ENCODE assay signal across 8 cellular contexts in genomic region chr16:1929105-1929504, GRCh38. TPM values are rescaled to one million over a fixed set of nuclear protein-coding genes. Genes with fewer than 3 reads are reported as not detected.
DNase-seq lines count a peak whose midpoint lies in the region; TF ChIP-seq lines count a peak whose summit lies in the region.

No MANE protein-coding gene starts in this region.

- H3K9me3 ChIP-seq in liver (ENCODE audit: control insufficient read depth in 4 of 4, low read length in 3 of 4) (no peaks in the 10 kb centered on the region), thyroid gland (no peaks in the 10 kb centered on the region)

- no peak overlapping the region for H3K27ac ChIP-seq in ACC112 (ENCODE audit: low read depth, low read length)
- no peak overlapping the region for H3K27ac ChIP-seq in liver (ENCODE audit: low read depth in 1 of 2, low read length in 2 of 2)
- peak overlapping the region in 2 of 3 donors; percentile 57 to 76 for H3K27ac ChIP-seq in thyroid gland

- 19% methylated on average over 11 of the region's 11 CpGs for WGBS in liver
- 28 to 41% methylated on average over 7 to 9 of the region's 11 CpGs for WGBS in thyroid gland, 2 donors

- H3K4me1 Mint-ChIP-seq in brain, result peaks cover 5% of the 10 kb centered on the region

- H3K27ac Mint-ChIP-seq in brain, result peak overlapping the region in 3 of 5 experiments; percentile 5 to 90 (median 74)

- in situ Hi-C loops in KBM-7 (cut with MboI; ENCODE audit: low pct_unique_long_range_greater_than_20kb, low sequenced_read_pairs), result no loop called here

- H3K4me3 Mint-ChIP-seq in brain, result peak overlapping the region; percentile 72 to 85 (median 79)

- no peak overlapping the region for H3K9ac ChIP-seq in liver (ENCODE audit: low read depth in 1 of 2, low read length in 2 of 2)

- H3K27me3 Mint-ChIP-seq in brain, result peaks cover 14% of the 10 kb centered on the region

- TF ChIP-seq POLR2A in thyroid gland (IDR thresholded peaks at IDR 0.05), result no peak

- H3K9me3 Mint-ChIP-seq in brain, result no peaks in the 10 kb centered on the region

- peak; percentile 34 for DNase-seq in NCI-H1694 treated with DMSO at 0.1 percent for 48 hours (lab: John Stamatoyannopoulos, UW)
- DNase-seq in thyroid gland, result peak in 1 of 2 donors; percentile 44
- DNase-seq in SKM-1 treated with dmso at 0.1 percent for 144 hours (lab: John Stamatoyannopoulos, UW; ENCODE audit: unreplicated experiment), result no peak
- DNase-seq in KBM-7, result no peak

- TF ChIP-seq RAD21 in liver (IDR thresholded peaks at IDR 0.05), result no peak

- no peaks in the 10 kb centered on the region for H3K36me3 Mint-ChIP-seq in brain

- TF ChIP-seq CTCF in GM12875 (IDR thresholded peaks at IDR 0.05; ENCODE audit: borderline replicate concordance, insufficient read depth, low read depth, low read length) (no peak), brain (conservative IDR thresholded peaks at IDR 0.05) (no peak), liver (IDR thresholded peaks at IDR 0.05; ENCODE audit: low read depth, low read length, missing input control) (no peak), thyroid gland (IDR thresholded peaks at IDR 0.05) (no peak)

- no peaks in the 10 kb centered on the region for H3K79me2 ChIP-seq in ACC112 (ENCODE audit: control insufficient read depth, insufficient read depth, low read length, unreplicated experiment)

- H3K36me3 ChIP-seq in ACC112 (ENCODE audit: insufficient read depth, low read length) (no peaks in the 10 kb centered on the region), liver (ENCODE audit: control insufficient read depth in 4 of 4, insufficient read depth in 3 of 4, low read depth in 1 of 4, low read length in 3 of 4) (no peaks in the 10 kb centered on the region), thyroid gland (no peaks in the 10 kb centered on the region)

- H3K27me3 ChIP-seq in ACC112 (ENCODE audit: insufficient read depth, low read length), result no peaks in the 10 kb centered on the region
- H3K27me3 ChIP-seq in liver (ENCODE audit: control insufficient read depth in 4 of 4, insufficient read depth in 4 of 4, low read length in 3 of 4), result no peaks in the 10 kb centered on the region
- no peaks in the 10 kb centered on the region for H3K27me3 ChIP-seq in thyroid gland

- intact Hi-C loops in thyroid gland (cut with DNase I), result no loop called here

- H2AFZ ChIP-seq in ACC112 (ENCODE audit: low read length, unreplicated experiment), result peak overlapping the region; percentile 81

- peak overlapping the region; percentile 71 for H3K4me3 ChIP-seq in ACC112 (ENCODE audit: low read depth, low read length)
- H3K4me3 ChIP-seq in GM12875 (ENCODE audit: low read depth, low read length), result peak overlapping the region; percentile 42
- H3K4me3 ChIP-seq in liver (ENCODE audit: low read depth in 1 of 3, low read length in 3 of 3), result peak overlapping the region in 1 of 3 donors; percentile 78
- H3K4me3 ChIP-seq in thyroid gland (replicated peaks in 1 of 3), result peak overlapping the region in 2 of 3 donors; percentile 14 to 69

- H3K4me1 ChIP-seq in ACC112 (ENCODE audit: control insufficient read depth, insufficient read depth, low read length, unreplicated experiment) (no peaks in the 10 kb centered on the region), liver (ENCODE audit: control insufficient read depth in 4 of 4, insufficient read depth in 4 of 4, low read length in 3 of 4) (peaks cover 0 to 26% (median 13%) of the 10 kb centered on the region in 4 donors), thyroid gland (peaks cover 0 to 16% of the 10 kb centered on the region in 2 donors)

TF ChIP-seq in liver, 16 proteins besides CTCF, POLR2A, EP300 and RAD21:
- TF ChIP-seq SP1 (IDR thresholded peaks at IDR 0.05) (peak; percentile 20), RXRA (IDR thresholded peaks at IDR 0.05) (peak in 1 of 2 donors; percentile 49), JUND (IDR thresholded peaks at IDR 0.05) (no peak)

RNA-seq across cellular contexts. Expression of gene HS3ST6, which starts 10.9 kb away (rescaled TPM):
- polyA plus RNA-seq in brain (ENCODE audit: insufficient read depth, low read depth, low replicate concordance), result 1.2 TPM
- total RNA-seq in liver, result not detected
- not detected for polyA plus RNA-seq in liver
- under 1 TPM in 1 of 4 donors, not detected in 3; 0.54 TPM for total RNA-seq in thyroid gland

RNA-seq across cellular contexts. Expression of gene MSRB1, which starts 13.9 kb away (rescaled TPM):
- 24.5 TPM for polyA plus RNA-seq in brain (ENCODE audit: insufficient read depth, low read depth, low replicate concordance)
- 10 to 100 TPM; 32.2 to 43.9 TPM for total RNA-seq in liver
- polyA plus RNA-seq in liver, result 100 to 1,000 TPM; 152 to 169 TPM
- 10 to 100 TPM in 2 of 4 donors, 1 to 10 TPM in 2; 5.0 to 43.7 (median 12.4) TPM for total RNA-seq in thyroid gland

RNA-seq across cellular contexts. Expression of gene RPL3L, which starts 25.4 kb away (rescaled TPM):
- polyA plus RNA-seq in brain (ENCODE audit: insufficient read depth, low read depth, low replicate concordance) (not detected), liver (under 1 TPM in 1 of 2 donors, not detected in 1; 0.14 TPM)
- total RNA-seq in liver (not detected), thyroid gland (not detected)

RNA-seq across cellular contexts. Expression of gene NDUFB10, which starts 30.2 kb away (rescaled TPM):
- polyA plus RNA-seq in brain (ENCODE audit: insufficient read depth, low read depth, low replicate concordance), result 281 TPM
- total RNA-seq in liver, result 100 to 1,000 TPM in 1 of 2 donors, 10 to 100 TPM in 1; 93.9 to 110 TPM
- polyA plus RNA-seq in liver, result 100 to 1,000 TPM; 156 to 195 TPM
- total RNA-seq in thyroid gland, result 100 to 1,000 TPM; 174 to 325 (median 284) TPM

RNA-seq across cellular contexts. Expression of gene RPS2, which starts 35.5 kb away (rescaled TPM):
- 3,590 TPM for polyA plus RNA-seq in brain (ENCODE audit: insufficient read depth, low read depth, low replicate concordance)
- total RNA-seq in liver, result 1,000 to 10,000 TPM in 1 of 2 donors, 100 to 1,000 TPM in 1; 621 to 1,440 TPM
- 1,000 to 10,000 TPM in 1 of 2 donors, 100 to 1,000 TPM in 1; 524 to 1,259 TPM for polyA plus RNA-seq in liver
- total RNA-seq in thyroid gland, result 1,000 to 10,000 TPM in 3 of 4 donors, 100 to 1,000 TPM in 1; 976 to 2,244 (median 1,167) TPM

Comparison
In these comparisons a context has a peak if more than half of its experiments do, and no peak if none do; other contexts are left out.
1. H3K27ac ChIP-seq: peak in thyroid gland (2 of 3); none in ACC112 (single experiment) and liver (0 of 2).